In the genomic region with DNA sequence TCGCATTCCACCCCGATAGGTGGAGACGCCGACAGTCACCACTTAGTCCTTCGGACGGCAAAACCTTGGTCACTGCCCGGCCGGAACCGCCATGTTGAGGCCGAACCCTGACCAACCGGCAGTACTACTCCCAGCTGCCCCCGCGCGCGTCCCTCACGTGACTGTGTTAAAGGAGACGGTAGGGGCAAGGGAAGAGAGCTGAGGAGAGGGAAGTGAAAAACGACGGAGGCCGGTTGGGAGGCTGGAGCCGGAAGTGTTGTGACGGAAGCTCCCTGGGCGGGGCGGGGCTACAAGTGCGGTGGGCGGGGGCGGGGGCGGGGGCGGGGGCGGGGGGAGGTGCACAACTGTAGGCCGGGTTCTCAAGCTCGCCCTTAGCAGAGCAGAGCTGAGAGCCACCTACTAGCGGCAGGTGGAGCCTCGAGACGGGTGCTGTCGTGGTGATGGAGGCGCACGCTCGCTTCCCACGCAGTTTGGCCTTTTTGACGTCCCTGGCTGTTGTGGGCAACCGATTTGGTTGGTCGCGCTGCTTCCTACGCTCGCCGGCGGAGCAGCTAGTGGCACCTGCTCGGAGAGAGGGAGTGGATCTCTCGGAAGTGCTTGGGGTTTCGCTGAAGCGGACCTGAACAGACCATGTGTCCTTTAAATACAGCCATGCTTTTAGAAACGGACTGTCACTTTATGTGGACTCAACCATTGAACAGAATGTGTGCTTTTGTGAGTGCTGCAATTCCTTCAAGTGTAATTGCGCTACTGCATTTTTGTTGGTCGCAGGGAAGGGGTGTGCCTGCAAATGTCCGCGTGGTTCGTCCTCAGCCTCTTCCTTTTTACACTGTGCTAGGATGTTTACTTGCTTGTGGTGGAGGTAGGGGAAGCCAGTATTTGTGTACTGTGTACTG, we compare ENCODE assay signal across 8 cellular contexts. TPM values are rescaled to one million over a fixed set of nuclear protein-coding genes. Genes with fewer than 3 reads are reported as not detected.
DNase-seq lines count a peak whose midpoint lies in the region; ATAC-seq, FAIRE-seq and TF ChIP-seq lines count a peak whose summit lies in the region.

A gene with protein sequence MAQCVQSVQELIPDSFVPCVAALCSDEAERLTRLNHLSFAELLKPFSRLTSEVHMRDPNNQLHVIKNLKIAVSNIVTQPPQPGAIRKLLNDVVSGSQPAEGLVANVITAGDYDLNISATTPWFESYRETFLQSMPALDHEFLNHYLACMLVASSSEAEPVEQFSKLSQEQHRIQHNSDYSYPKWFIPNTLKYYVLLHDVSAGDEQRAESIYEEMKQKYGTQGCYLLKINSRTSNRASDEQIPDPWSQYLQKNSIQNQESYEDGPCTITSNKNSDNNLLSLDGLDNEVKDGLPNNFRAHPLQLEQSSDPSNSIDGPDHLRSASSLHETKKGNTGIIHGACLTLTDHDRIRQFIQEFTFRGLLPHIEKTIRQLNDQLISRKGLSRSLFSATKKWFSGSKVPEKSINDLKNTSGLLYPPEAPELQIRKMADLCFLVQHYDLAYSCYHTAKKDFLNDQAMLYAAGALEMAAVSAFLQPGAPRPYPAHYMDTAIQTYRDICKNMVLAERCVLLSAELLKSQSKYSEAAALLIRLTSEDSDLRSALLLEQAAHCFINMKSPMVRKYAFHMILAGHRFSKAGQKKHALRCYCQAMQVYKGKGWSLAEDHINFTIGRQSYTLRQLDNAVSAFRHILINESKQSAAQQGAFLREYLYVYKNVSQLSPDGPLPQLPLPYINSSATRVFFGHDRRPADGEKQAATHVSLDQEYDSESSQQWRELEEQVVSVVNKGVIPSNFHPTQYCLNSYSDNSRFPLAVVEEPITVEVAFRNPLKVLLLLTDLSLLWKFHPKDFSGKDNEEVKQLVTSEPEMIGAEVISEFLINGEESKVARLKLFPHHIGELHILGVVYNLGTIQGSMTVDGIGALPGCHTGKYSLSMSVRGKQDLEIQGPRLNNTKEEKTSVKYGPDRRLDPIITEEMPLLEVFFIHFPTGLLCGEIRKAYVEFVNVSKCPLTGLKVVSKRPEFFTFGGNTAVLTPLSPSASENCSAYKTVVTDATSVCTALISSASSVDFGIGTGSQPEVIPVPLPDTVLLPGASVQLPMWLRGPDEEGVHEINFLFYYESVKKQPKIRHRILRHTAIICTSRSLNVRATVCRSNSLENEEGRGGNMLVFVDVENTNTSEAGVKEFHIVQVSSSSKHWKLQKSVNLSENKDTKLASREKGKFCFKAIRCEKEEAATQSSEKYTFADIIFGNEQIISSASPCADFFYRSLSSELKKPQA (N-terminal part only) (minus strand): TSS at position 130 of the 896 bp plus-strand sequence. CDS start 364 bp downstream, outside the sequence.

- H3K9me3 Mint-ChIP-seq in progenitor cell of endocrine pancreas (ENCODE audit: low read depth): peaks cover 2% of the 10 kb centered on the region

- no peaks in the 10 kb centered on the region for H3K27me3 Mint-ChIP-seq in progenitor cell of endocrine pancreas

- FAIRE-seq in GM12892 (lab: Jason Lieb, UNC): peak; percentile 94

- ATAC-seq in HG02852 (IDR thresholded peaks at IDR 0.05; ENCODE audit: unreplicated experiment) (peak; percentile 79), left cardiac atrium (peak; percentile 98 to 99)

- H3K36me3 Mint-ChIP-seq in progenitor cell of endocrine pancreas (ENCODE audit: insufficient read depth): no peaks in the 10 kb centered on the region

- H3K27ac Mint-ChIP-seq in progenitor cell of endocrine pancreas: peak within 1 kb of the TSS; percentile 100

- H3K4me3 Mint-ChIP-seq in progenitor cell of endocrine pancreas (ENCODE audit: low read depth): peak within 1 kb of the TSS; percentile 100

- TF ChIP-seq CTCF in progenitor cell of endocrine pancreas (IDR thresholded peaks at IDR 0.05; ENCODE audit: unreplicated experiment): no peak

- intact Hi-C loops in left cardiac atrium (cut with DNase I): no loop called here

- peaks cover 23% of the 10 kb centered on the region for H3K4me1 Mint-ChIP-seq in progenitor cell of endocrine pancreas (ENCODE audit: low read depth)

- DNase-seq in GM12892 (ENCODE audit: insufficient read length) (peak; percentile 87), NCI-H146 (lab: John Stamatoyannopoulos, UW) (peak; percentile 100), T-helper 1 cell (peak; percentile 84 to 94 (median 89)), amniotic epithelial cell (ENCODE audit: low read depth) (peak; percentile 98), left cardiac atrium (peak; percentile 99), progenitor cell of endocrine pancreas (ENCODE audit: low spot score, unreplicated experiment) (peak; percentile 93), ureter (ENCODE audit: low spot score) (peak; percentile 99)

- peak; percentile 90 for TF ChIP-seq POLR2A in GM12892 (IDR thresholded peaks at IDR 0.05; ENCODE audit: low read depth, low read length)

RNA-seq across cellular contexts. Expression of the gene that starts here (rescaled TPM):
- 23.5 TPM for polyA plus RNA-seq in GM12892 (2012; ENCODE audit: missing spikeins)
- 10 to 100 TPM; 30.7 to 35.5 TPM for total RNA-seq in left cardiac atrium
- total RNA-seq in progenitor cell of endocrine pancreas: 39.8 and 45.3 TPM in 2 replicates
- 75.5 TPM for total RNA-seq in ureter

Comparison
In these comparisons a context has a peak if more than half of its experiments do, and no peak if none do; other contexts are left out.
1. Peak in every context shown above with its lines: DNase-seq and ATAC-seq.